9 cellular contexts compared by ENCODE assay signal in the genomic region with DNA sequence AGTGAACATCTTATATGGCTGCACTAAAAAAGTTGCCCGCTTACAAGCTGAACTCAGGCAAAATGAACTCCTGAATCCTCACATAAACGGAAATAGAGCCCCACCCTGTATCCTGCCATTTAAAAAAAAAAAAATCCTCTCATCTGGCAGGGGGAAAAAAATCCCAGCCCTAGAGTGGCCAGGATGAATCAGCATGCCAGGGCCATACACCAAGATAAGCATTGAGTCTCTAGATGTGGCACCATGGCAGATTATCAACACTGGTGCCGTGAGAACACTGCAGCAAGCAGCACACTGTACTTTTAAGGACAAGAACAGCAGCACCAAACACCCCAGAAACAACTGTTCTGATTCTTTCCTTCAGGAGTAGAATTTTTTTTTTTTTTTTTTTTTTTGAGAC.
A peak's percentile ranks its signal among the peaks of the same experiment; 100 is the strongest.
DNase-seq lines count a peak whose midpoint lies in the region; ATAC-seq and TF ChIP-seq lines count a peak whose summit lies in the region.
"Had no signal": no experiment of that assay in that cellular context is flagged by ENCODE, and none has a peak within 500 bp of the region (broad histone marks: within the 10 kb centered on the region; RNA-seq: fewer than 3 reads in every experiment).

No MANE protein-coding gene starts in this region.

- ATAC-seq in memory B cell (ENCODE audit: low read depth): no peak
- no peak for ATAC-seq in HG03354 (IDR thresholded peaks at IDR 0.05; ENCODE audit: poor library complexity, severe bottlenecking, unreplicated experiment)
- no peak for ATAC-seq in GM18867 (IDR thresholded peaks at IDR 0.05; ENCODE audit: unreplicated experiment)

- DNase-seq in ACHN (peak; percentile 26), M059J (ENCODE audit: low read depth) (peak; percentile 90), memory B cell (ENCODE audit: low spot score in 2 of 2) (no peak), DMS153 treated with DMSO at 0.1 percent for 48 hours (lab: John Stamatoyannopoulos, UW; ENCODE audit: unreplicated experiment) (no peak), NOMO-1 treated with dmso at 0.1 percent for 144 hours (lab: John Stamatoyannopoulos, UW; ENCODE audit: unreplicated experiment) (no peak)
- DNase-seq: NCI-H1436 treated with DMSO at 0.1 percent for 48 hours had no signal

- H3K27ac Mint-ChIP-seq in brain: peak overlapping the region in 3 of 5 experiments; percentile 22 to 55 (median 26)
- H3K27ac Mint-ChIP-seq in memory B cell: peak overlapping the region; percentile 93

- no peak overlapping the region for H3K4me3 Mint-ChIP-seq in brain
- no peak overlapping the region for H3K4me3 Mint-ChIP-seq in memory B cell

- no peak for TF ChIP-seq CTCF in brain (conservative IDR thresholded peaks at IDR 0.05)

- H3K9me3 Mint-ChIP-seq in brain (no peaks in the 10 kb centered on the region), memory B cell (no peaks in the 10 kb centered on the region)

- H3K4me1 Mint-ChIP-seq in brain (peaks cover 50% of the 10 kb centered on the region), memory B cell (peaks cover 58% of the 10 kb centered on the region)

- H3K27me3 Mint-ChIP-seq in brain (no peaks in the 10 kb centered on the region), memory B cell (no peaks in the 10 kb centered on the region)

- H3K36me3 Mint-ChIP-seq in brain: no peaks in the 10 kb centered on the region
- H3K36me3 Mint-ChIP-seq in memory B cell: peaks cover 6% of the 10 kb centered on the region

- in situ Hi-C loops in ACHN (cut with HindIII; ENCODE audit: low pct_ligation_motif_present, low pct_unique_long_range_greater_than_20kb, low sequenced_read_pairs): no loop called here

Comparison
In these comparisons a context has a peak if more than half of its experiments do, and no peak if none do; other contexts are left out.
1. DNase-seq: peak in ACHN (single experiment) and M059J (single experiment); none in memory B cell (0 of 2), DMS153 treated with DMSO at 0.1 percent for 48 hours (single experiment) and NOMO-1 treated with dmso at 0.1 percent for 144 hours (single experiment).